ENCODE assay signal across 1 cellular context in genomic region chr16:12794486-12795399, GRCh38.
TF ChIP-seq lines count a peak whose summit lies in the region.

No MANE protein-coding gene starts in this region.

TF ChIP-seq in HepG2, 621 proteins besides CTCF, POLR2A, EP300 and RAD21 (continued from another document):
- TF ChIP-seq BCL3 (CRISPR knock-in tag; IDR thresholded peaks at IDR 0.05): 0 out of 2 replicates have a peak, but pooled peaks have one; percentile 42
- TF ChIP-seq ZNF891 (CRISPR knock-in tag; IDR thresholded peaks at IDR 0.05): peak; percentile 25; the same call in 1 of the 2 replicates
- TF ChIP-seq, protein P1, sequence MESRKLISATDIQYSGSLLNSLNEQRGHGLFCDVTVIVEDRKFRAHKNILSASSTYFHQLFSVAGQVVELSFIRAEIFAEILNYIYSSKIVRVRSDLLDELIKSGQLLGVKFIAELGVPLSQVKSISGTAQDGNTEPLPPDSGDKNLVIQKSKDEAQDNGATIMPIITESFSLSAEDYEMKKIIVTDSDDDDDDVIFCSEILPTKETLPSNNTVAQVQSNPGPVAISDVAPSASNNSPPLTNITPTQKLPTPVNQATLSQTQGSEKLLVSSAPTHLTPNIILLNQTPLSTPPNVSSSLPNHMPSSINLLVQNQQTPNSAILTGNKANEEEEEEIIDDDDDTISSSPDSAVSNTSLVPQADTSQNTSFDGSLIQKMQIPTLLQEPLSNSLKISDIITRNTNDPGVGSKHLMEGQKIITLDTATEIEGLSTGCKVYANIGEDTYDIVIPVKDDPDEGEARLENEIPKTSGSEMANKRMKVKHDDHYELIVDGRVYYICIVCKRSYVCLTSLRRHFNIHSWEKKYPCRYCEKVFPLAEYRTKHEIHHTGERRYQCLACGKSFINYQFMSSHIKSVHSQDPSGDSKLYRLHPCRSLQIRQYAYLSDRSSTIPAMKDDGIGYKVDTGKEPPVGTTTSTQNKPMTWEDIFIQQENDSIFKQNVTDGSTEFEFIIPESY (CRISPR knock-in tag; IDR thresholded peaks at IDR 0.05): peak; percentile 28; the same call in 1 of the 2 replicates
- TF ChIP-seq ZNF18 (CRISPR knock-in tag; IDR thresholded peaks at IDR 0.05; ENCODE audit: insufficient replicate concordance): no peak
- 0 out of 2 replicates have a peak, but pooled peaks have one; percentile 20 for TF ChIP-seq THAP9 (CRISPR knock-in tag; IDR thresholded peaks at IDR 0.05; ENCODE audit: borderline replicate concordance)
- no peak for TF ChIP-seq AKNA (CRISPR knock-in tag; IDR thresholded peaks at IDR 0.05; ENCODE audit: borderline replicate concordance)
- TF ChIP-seq ZNF263 (CRISPR knock-in tag; IDR thresholded peaks at IDR 0.05): no peak
- TF ChIP-seq TOPORS (CRISPR knock-in tag; IDR thresholded peaks at IDR 0.05): no peak
- 0 out of 2 replicates have a peak, but pooled peaks have one; percentile 23 for TF ChIP-seq MED13 (CRISPR knock-in tag; IDR thresholded peaks at IDR 0.05)
- no peak for TF ChIP-seq ZNF713 (CRISPR knock-in tag; IDR thresholded peaks at IDR 0.05)
- TF ChIP-seq, protein P2, sequence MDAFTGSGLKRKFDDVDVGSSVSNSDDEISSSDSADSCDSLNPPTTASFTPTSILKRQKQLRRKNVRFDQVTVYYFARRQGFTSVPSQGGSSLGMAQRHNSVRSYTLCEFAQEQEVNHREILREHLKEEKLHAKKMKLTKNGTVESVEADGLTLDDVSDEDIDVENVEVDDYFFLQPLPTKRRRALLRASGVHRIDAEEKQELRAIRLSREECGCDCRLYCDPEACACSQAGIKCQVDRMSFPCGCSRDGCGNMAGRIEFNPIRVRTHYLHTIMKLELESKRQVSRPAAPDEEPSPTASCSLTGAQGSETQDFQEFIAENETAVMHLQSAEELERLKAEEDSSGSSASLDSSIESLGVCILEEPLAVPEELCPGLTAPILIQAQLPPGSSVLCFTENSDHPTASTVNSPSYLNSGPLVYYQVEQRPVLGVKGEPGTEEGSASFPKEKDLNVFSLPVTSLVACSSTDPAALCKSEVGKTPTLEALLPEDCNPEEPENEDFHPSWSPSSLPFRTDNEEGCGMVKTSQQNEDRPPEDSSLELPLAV (CRISPR knock-in tag; conservative IDR thresholded peaks at IDR 0.05; ENCODE audit: low read depth): no peak
- TF ChIP-seq SNAPC5 (CRISPR knock-in tag; IDR thresholded peaks at IDR 0.05; ENCODE audit: borderline replicate concordance): no peak
- TF ChIP-seq ZSCAN20 (CRISPR knock-in tag; IDR thresholded peaks at IDR 0.05; ENCODE audit: borderline replicate concordance): no peak
- TF ChIP-seq MEIS2 (CRISPR knock-in tag; IDR thresholded peaks at IDR 0.05): no peak
- no peak for TF ChIP-seq TSC22D2 (CRISPR knock-in tag; IDR thresholded peaks at IDR 0.05; ENCODE audit: borderline replicate concordance)
- no peak for TF ChIP-seq POGZ (CRISPR knock-in tag; IDR thresholded peaks at IDR 0.05)
- TF ChIP-seq JDP2 (CRISPR knock-in tag; IDR thresholded peaks at IDR 0.05; ENCODE audit: borderline replicate concordance): no peak
- TF ChIP-seq ZFP1 (CRISPR knock-in tag; IDR thresholded peaks at IDR 0.05): no peak
- TF ChIP-seq BHLHE40 (IDR thresholded peaks at IDR 0.05; ENCODE audit: low read length): no peak
- no peak for TF ChIP-seq ZNF331 (CRISPR knock-in tag; IDR thresholded peaks at IDR 0.05)
- no peak for TF ChIP-seq ZNF224 (CRISPR knock-in tag; IDR thresholded peaks at IDR 0.05)
- TF ChIP-seq ZBTB7B (CRISPR knock-in tag; IDR thresholded peaks at IDR 0.05): no peak
- TF ChIP-seq JUN (CRISPR knock-in tag; IDR thresholded peaks at IDR 0.05): no peak
- no peak for TF ChIP-seq SNRNP70 (IDR thresholded peaks at IDR 0.05; ENCODE audit: low read depth, low read length)
- TF ChIP-seq ZNF430 (CRISPR knock-in tag; IDR thresholded peaks at IDR 0.05): no peak
- no peak for TF ChIP-seq SRSF9 (IDR thresholded peaks at IDR 0.05; ENCODE audit: borderline replicate concordance, insufficient read depth, low read depth, low read length, poor library complexity, severe bottlenecking)
- TF ChIP-seq ZNF34 (CRISPR knock-in tag; IDR thresholded peaks at IDR 0.05; ENCODE audit: borderline replicate concordance): no peak
- TF ChIP-seq TBX3 (IDR thresholded peaks at IDR 0.05; ENCODE audit: borderline replicate concordance): no peak
- no peak for TF ChIP-seq ZNF879 (CRISPR knock-in tag; IDR thresholded peaks at IDR 0.05)
TF ChIP-seq in HepG2: peak in this region for 5.
